Comparison of ENCODE assay signal across 21 cellular contexts in the genomic region with DNA sequence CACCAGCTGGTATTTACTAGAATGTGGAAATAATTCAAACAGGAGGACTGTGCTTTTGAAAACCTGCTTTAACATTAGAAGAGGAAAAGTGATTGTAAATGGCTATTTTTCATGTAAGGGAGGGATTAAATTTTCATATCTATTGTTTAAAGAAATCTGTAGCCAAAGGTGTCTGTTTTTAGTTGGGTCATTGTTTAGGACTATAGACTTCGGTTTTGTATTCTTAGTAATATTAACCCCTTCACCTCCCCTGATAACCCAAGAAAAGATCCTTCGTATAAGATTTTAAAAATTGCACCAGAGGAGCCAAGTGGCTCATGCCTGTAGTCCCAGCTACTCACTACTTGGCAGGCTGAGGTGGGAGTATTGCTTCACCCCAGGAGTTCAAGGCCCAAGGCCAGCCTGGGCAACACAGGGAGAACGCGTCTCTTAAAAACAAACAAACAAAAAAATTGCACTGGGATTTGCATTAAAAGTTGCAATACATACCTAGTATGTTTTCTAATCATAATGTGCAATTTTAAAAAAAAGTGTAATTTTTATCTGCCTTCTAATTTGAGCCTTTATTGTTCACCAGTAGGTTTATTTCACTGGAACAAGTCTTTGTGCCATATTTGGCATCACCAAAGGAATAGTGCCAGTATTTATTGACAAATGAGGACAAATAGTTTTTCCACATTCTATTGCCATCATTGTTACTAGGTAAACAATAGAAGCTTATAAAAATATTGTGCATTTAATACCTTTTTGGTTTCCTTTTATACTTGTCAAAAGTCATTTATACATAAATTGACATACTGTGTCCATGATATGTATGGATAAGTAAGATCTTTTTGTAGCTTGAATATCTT. TPM values are rescaled to one million over a fixed set of nuclear protein-coding genes. Genes with fewer than 3 reads are reported as not detected.
DNase-seq lines count a peak whose midpoint lies in the region; ATAC-seq and TF ChIP-seq lines count a peak whose summit lies in the region.
"Had no signal": no experiment of that assay in that cellular context is flagged by ENCODE, and none has a peak within 500 bp of the region (broad histone marks: within the 10 kb centered on the region; RNA-seq: fewer than 3 reads in every experiment).

No MANE protein-coding gene starts in this region.

- H3K27me3 Mint-ChIP-seq in WTC11 (ENCODE audit: low read depth) (no peaks in the 10 kb centered on the region), natural killer cell (ENCODE audit: low read depth in 2 of 2) (no peaks in the 10 kb centered on the region)
- H3K27me3 Mint-ChIP-seq: activated CD4-positive, alpha-beta T cell treated with anti-CD3 and anti-CD28 coated beads, Interleukin-2, amount 10 ng/mL, durations not matched to agents 24 days and 14 days; activated naive CD8-positive, alpha-beta T cell treated with anti-CD3 and anti-CD28 coated beads, Interleukin-2, amount 50 U/mL, for 24 hours; B cell; dendritic cell treated with granulocyte-macrophage colony-stimulating factor and Interleukin-4, amounts not matched to agents 40 ng/mL and 50 ng/mL, for 4 days had no signal

- H3K36me3 Mint-ChIP-seq in WTC11 (0 out of 2 replicates have a peak, but pooled peaks cover 1% of the 10 kb centered on the region), natural killer cell (no peaks in the 10 kb centered on the region)

- DNase-seq in G401 (ENCODE audit: low spot score) = peak; percentile 81
- DNase-seq in WTC11 (ENCODE audit: low spot score) = no peak
- peak; percentile 70 for DNase-seq in fibroblast of the aortic adventitia (ENCODE audit: low read depth)
- peak; percentile 62 to 69 for DNase-seq in psoas muscle
- no peak for DNase-seq in natural killer cell
- DNase-seq in NCI-H510A treated with DMSO at 0.1 percent for 48 hours (lab: John Stamatoyannopoulos, UW) = no peak
- no peak for DNase-seq in activated T-cell treated with anti-CD3 and anti-CD28 coated beads for 4 hours
- DNase-seq: activated CD4-positive, alpha-beta T cell treated with anti-CD3 and anti-CD28 coated beads, Interleukin-2, amount 10 ng/mL, durations not matched to agents 24 days and 14 days; activated naive CD8-positive, alpha-beta T cell treated with anti-CD3 and anti-CD28 coated beads, Interleukin-2, amount 50 U/mL, for 24 hours; activated T-cell treated with anti-CD3 and anti-CD28 coated beads, Interleukin-2, amount 50 U/mL, for 1 hour; esophagus squamous epithelium; mesendoderm; NCI-H748 treated with DMSO at 0.1 percent for 48 hours; stimulated activated naive CD4-positive, alpha-beta T cell treated with Interleukin-2 at 50 U/mL for 16 hours; T-helper 2 cell had no signal

- 0 out of 2 replicates have a peak overlapping the region, but pooled peaks have one; percentile 28 for H3K27ac Mint-ChIP-seq in WTC11
- H3K27ac Mint-ChIP-seq in natural killer cell = peak overlapping the region in 1 of 2 donors; percentile 47
- H3K27ac Mint-ChIP-seq: activated CD4-positive, alpha-beta T cell treated with anti-CD3 and anti-CD28 coated beads, Interleukin-2, amount 10 ng/mL, durations not matched to agents 24 days and 14 days; activated naive CD8-positive, alpha-beta T cell treated with anti-CD3 and anti-CD28 coated beads, Interleukin-2, amount 50 U/mL, for 24 hours; B cell; dendritic cell treated with granulocyte-macrophage colony-stimulating factor and Interleukin-4, amounts not matched to agents 40 ng/mL and 50 ng/mL, for 4 days; neural progenitor cell had no signal

- in situ Hi-C loops in G401 (cut with HindIII; ENCODE audit: low sequenced_read_pairs) = no loop called here

- no peak for TF ChIP-seq CTCF in WTC11 (IDR thresholded peaks at IDR 0.05)
- TF ChIP-seq CTCF in fibroblast of the aortic adventitia (IDR thresholded peaks at IDR 0.05; ENCODE audit: insufficient read depth, low read length) = no peak
- no peak for TF ChIP-seq CTCF in psoas muscle (IDR thresholded peaks at IDR 0.05)
- TF ChIP-seq CTCF in natural killer cell (IDR thresholded peaks at IDR 0.05) = no peak

- H3K9me3 Mint-ChIP-seq in WTC11 (peaks cover 9% of the 10 kb centered on the region; the same call in 1 of the 2 replicates), natural killer cell (no peaks in the 10 kb centered on the region)
- H3K9me3 Mint-ChIP-seq: activated CD4-positive, alpha-beta T cell treated with anti-CD3 and anti-CD28 coated beads, Interleukin-2, amount 10 ng/mL, durations not matched to agents 24 days and 14 days; activated naive CD8-positive, alpha-beta T cell treated with anti-CD3 and anti-CD28 coated beads, Interleukin-2, amount 50 U/mL, for 24 hours; dendritic cell treated with granulocyte-macrophage colony-stimulating factor and Interleukin-4, amounts not matched to agents 40 ng/mL and 50 ng/mL, for 4 days had no signal

- H3K4me1 Mint-ChIP-seq in WTC11 = peaks cover 54% of the 10 kb centered on the region
- peaks cover 68 to 75% of the 10 kb centered on the region in 2 donors for H3K4me1 Mint-ChIP-seq in natural killer cell
- H3K4me1 Mint-ChIP-seq: neural progenitor cell had no signal

- 21 to 27% (median 22%) methylated on average over 4 of the region's 4 CpGs for WGBS in psoas muscle, 3 donors

- no peaks in the 10 kb centered on the region for H3K27me3 ChIP-seq in psoas muscle (ENCODE audit: insufficient read depth in 3 of 3, low read length in 2 of 3)
- H3K27me3 ChIP-seq: esophagus squamous epithelium, neural progenitor cell had no signal

- intact Hi-C loops in psoas muscle (cut with DNase I) (no loop called here), natural killer cell (cut with micrococcal nuclease) (no loop called here)

- H3K4me1 ChIP-seq in psoas muscle = peaks cover 77% of the 10 kb centered on the region

- H3K27ac ChIP-seq in psoas muscle = peak overlapping the region; percentile 74
- H3K27ac ChIP-seq: HL-60, neural progenitor cell, RWPE1 had no signal

- H3K4me3 ChIP-seq in fibroblast of the aortic adventitia (ENCODE audit: low read depth, low read length) = no peak overlapping the region
- H3K4me3 ChIP-seq in psoas muscle = peak overlapping the region; percentile 14
- H3K4me3 ChIP-seq: esophagus squamous epithelium, neural progenitor cell had no signal

- CTCF ChIA-PET in WTC11 (lab: Charles Lee) = interaction anchor here (2.3 kb wide), 1 partner anchor 88 kb away, joined by 7 read pairs; no protein-coding TSS in a partner anchor

- H3K36me3 ChIP-seq in psoas muscle (ENCODE audit: insufficient read depth in 1 of 2, low read depth in 1 of 2) = no peaks in the 10 kb centered on the region
- H3K36me3 ChIP-seq: esophagus squamous epithelium had no signal

- H3K4me3 Mint-ChIP-seq in WTC11 (no peak overlapping the region), natural killer cell (no peak overlapping the region)
- H3K4me3 Mint-ChIP-seq: activated CD4-positive, alpha-beta T cell treated with anti-CD3 and anti-CD28 coated beads, Interleukin-2, amount 10 ng/mL, durations not matched to agents 24 days and 14 days; activated naive CD8-positive, alpha-beta T cell treated with anti-CD3 and anti-CD28 coated beads, Interleukin-2, amount 50 U/mL, for 24 hours; B cell; dendritic cell treated with granulocyte-macrophage colony-stimulating factor and Interleukin-4, amounts not matched to agents 40 ng/mL and 50 ng/mL, for 4 days; neural progenitor cell had no signal

- ATAC-seq in WTC11 = peak; percentile 60; the same call in 1 of the 2 replicates
- ATAC-seq in psoas muscle = peak; percentile 81 to 88 (median 86)
- ATAC-seq in HG03571 (IDR thresholded peaks at IDR 0.05; ENCODE audit: unreplicated experiment) = no peak
- ATAC-seq in natural killer cell = no peak
- ATAC-seq: activated naive CD8-positive, alpha-beta T cell treated with anti-CD3 and anti-CD28 coated beads, Interleukin-2, amount 50 U/mL, for 24 hours had no signal

- H3K9me3 ChIP-seq in psoas muscle = no peaks in the 10 kb centered on the region
- H3K9me3 ChIP-seq: esophagus squamous epithelium had no signal

- POLR2A ChIA-PET in WTC11 (lab: Charles Lee) = no interaction called here

TF ChIP-seq in WTC11, 78 proteins besides CTCF, POLR2A, EP300 and RAD21:
- no peak for TF ChIP-seq FOXJ3 (CRISPR knock-in tag; IDR thresholded peaks at IDR 0.05; ENCODE audit: borderline replicate concordance)
TF ChIP-seq in WTC11: peak in this region for 0.

RNA-seq across cellular contexts. Expression of a gene that starts 34.3 kb away (rescaled TPM):
- 23.9 and 25.9 TPM in 2 replicates for total RNA-seq in G401 (2014; rRNA removed; shearing (Covaris generic))
- 17.0 to 19.5 TPM (median 19.2 TPM) in 3 replicates for total RNA-seq in WTC11 (2021)
- 26.9 and 29.8 TPM in 2 replicates for total RNA-seq in fibroblast of the aortic adventitia (ENCODE audit: low replicate concordance)
- 10 to 100 TPM; 31.8 to 37.9 (median 33.8) TPM for total RNA-seq in psoas muscle
- 10 to 100 TPM in 2 of 3 donors, 1 to 10 TPM in 1; 7.8 to 21.3 (median 11.6) TPM for polyA plus RNA-seq in psoas muscle
- total RNA-seq in natural killer cell = 10 to 100 TPM; 62.1 to 83.4 (median 75.6) TPM

Comparison
In these comparisons a context has a peak if more than half of its experiments do, and no peak if none do; other contexts are left out.
1. DNase-seq: peak in G401 (single experiment), fibroblast of the aortic adventitia (single experiment) and psoas muscle (2 of 2); none in WTC11 (single experiment), natural killer cell (single experiment), NCI-H510A treated with DMSO at 0.1 percent for 48 hours (single experiment) and activated T-cell treated with anti-CD3 and anti-CD28 coated beads for 4 hours (single experiment).
2. ATAC-seq: peak in WTC11 (single experiment) and psoas muscle (4 of 4); none in HG03571 (single experiment) and natural killer cell (0 of 3).